ENCODE assay signal across 8 cellular contexts in the genomic region with DNA sequence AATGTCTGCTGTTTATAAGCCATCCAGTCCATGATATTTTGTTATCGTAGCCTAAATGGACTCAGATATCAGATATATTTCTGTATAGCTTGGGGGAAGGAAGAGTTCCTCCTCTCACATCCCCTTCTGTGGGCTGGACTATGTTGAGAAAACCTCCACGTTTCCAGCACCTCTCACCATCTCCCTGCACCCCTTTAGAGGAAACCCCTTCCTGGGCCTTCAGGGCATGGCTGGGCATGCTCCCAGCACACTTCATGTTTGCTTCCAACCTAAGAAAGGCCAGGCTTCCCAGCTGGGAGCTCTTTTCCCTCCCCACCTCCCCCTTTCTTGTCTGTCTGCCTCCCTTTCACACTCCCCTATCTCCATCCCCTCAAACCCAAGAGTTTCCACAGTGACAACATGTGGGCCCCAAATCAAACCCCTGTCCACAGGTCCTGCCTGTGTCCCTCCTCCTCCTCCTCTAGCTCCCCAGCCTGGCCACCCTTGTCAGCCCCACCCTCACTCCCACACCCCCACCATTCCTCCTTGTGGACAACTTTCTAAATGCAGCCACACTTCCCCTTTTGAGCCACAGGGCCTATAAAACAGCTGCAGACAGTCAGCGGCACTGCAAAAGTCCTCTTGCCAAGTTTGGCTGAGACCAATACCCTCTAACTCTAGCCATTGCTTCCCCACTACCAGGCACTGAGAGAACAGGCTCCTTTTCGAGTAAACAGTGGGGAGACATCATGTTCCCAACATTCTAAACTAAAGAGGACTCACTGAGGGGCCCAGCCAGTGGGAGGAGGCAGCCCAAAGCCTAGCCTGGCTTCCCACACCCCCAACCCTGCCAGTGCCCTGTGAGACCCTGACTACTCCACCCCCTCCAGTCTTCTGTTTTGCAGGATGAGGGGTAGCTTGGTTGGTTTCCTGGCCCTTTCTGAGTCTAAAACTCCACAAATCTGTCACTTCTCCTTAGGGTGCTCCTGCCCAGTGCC.
DNase-seq lines count a peak whose midpoint lies in the region; ATAC-seq, FAIRE-seq and TF ChIP-seq lines count a peak whose summit lies in the region.

No MANE protein-coding gene starts in this region.

- peak; percentile 98 for ATAC-seq in K562
- ATAC-seq in upper lobe of left lung (ENCODE audit: low FRiP score in 2 of 2), result peak; percentile 71 to 78

- FAIRE-seq in GM12891 (lab: Jason Lieb, UNC) (no peak), K562 (lab: Jason Lieb, UNC) (peak; percentile 95)

- peaks cover 3% of the 10 kb centered on the region for H3K36me3 Mint-ChIP-seq in activated CD4-positive, alpha-beta memory T cell treated with anti-CD3 and anti-CD28 coated beads, Interleukin-2, amount 10 ng/mL, durations not matched to agents 7 days and 5 days (ENCODE audit: low read depth)

- H3K27ac ChIP-seq in K562 (ENCODE audit: extremely low read depth, low read depth, low read length) (no peak overlapping the region), liver (ENCODE audit: low read depth in 1 of 2, low read length in 2 of 2) (peak overlapping the region; percentile 56 to 62), upper lobe of left lung (peak overlapping the region; percentile 81 to 89 (median 86))

- H3K4me3 ChIP-seq in K562 (no peak overlapping the region), liver (ENCODE audit: low read depth in 1 of 3, low read length in 3 of 3) (no peak overlapping the region), upper lobe of left lung (no peak overlapping the region)

- no peaks in the 10 kb centered on the region for H3K4me1 Mint-ChIP-seq in activated CD4-positive, alpha-beta memory T cell treated with anti-CD3 and anti-CD28 coated beads, Interleukin-2, amount 10 ng/mL, durations not matched to agents 7 days and 5 days

- no peak overlapping the region for H3K27ac Mint-ChIP-seq in activated CD4-positive, alpha-beta memory T cell treated with anti-CD3 and anti-CD28 coated beads, Interleukin-2, amount 10 ng/mL, durations not matched to agents 7 days and 5 days

- H4K20me1 ChIP-seq in K562 (replicated peaks; ENCODE audit: control insufficient read depth, insufficient read depth, low read length), result no peaks in the 10 kb centered on the region

- no peaks in the 10 kb centered on the region for H3K27me3 ChIP-seq in K562 (ENCODE audit: control insufficient read depth in 2 of 2, insufficient read depth in 2 of 2, low read length in 2 of 2)
- H3K27me3 ChIP-seq in liver (ENCODE audit: control insufficient read depth in 4 of 4, insufficient read depth in 4 of 4, low read length in 3 of 4), result no peaks in the 10 kb centered on the region
- no peaks in the 10 kb centered on the region for H3K27me3 ChIP-seq in upper lobe of left lung

- CTCF ChIA-PET in K562 (lab: Yijun Ruan, JAX; ENCODE audit: low intra/inter-chr PET ratio), result no interaction called here
- CTCF ChIA-PET in activated CD4-positive, alpha-beta memory T cell treated with anti-CD3 and anti-CD28 coated beads, Interleukin-2, amount 10 ng/mL, durations not matched to agents 7 days and 5 days (lab: Charles Lee), result no interaction called here

- H3K4me2 ChIP-seq in K562 (ENCODE audit: insufficient read depth, low read length), result no peak overlapping the region

- TF ChIP-seq EP300 in K562 (IDR thresholded peaks at IDR 0.05; ENCODE audit: low read length) (no peak), upper lobe of left lung (IDR thresholded peaks at IDR 0.05) (peak in 2 of 4 donors; percentile 59)

- in situ Hi-C loops in K562 (cut with MboI), result no loop called here

- BruUV-seq in K562 (replicated peaks; lab: Mats Ljungman, UMichigan), result no TSS peak

- peaks cover 2% of the 10 kb centered on the region for H3K9me3 Mint-ChIP-seq in activated CD4-positive, alpha-beta memory T cell treated with anti-CD3 and anti-CD28 coated beads, Interleukin-2, amount 10 ng/mL, durations not matched to agents 7 days and 5 days

- H2AFZ ChIP-seq in K562 (ENCODE audit: low read depth, low read length), result peak overlapping the region; percentile 91

- 25% methylated on average over 4 of the region's 4 CpGs for WGBS in K562 (ENCODE audit: insufficient coverage, low coverage, missing lambda C conversion rate)
- WGBS in liver, result 76% methylated on average over 4 of the region's 4 CpGs
- WGBS in upper lobe of left lung, 2 donors, result 51 to 52% methylated on average over 4 of the region's 4 CpGs

- intact Hi-C loops in K562 (cut with micrococcal nuclease), result loop anchor here (1.0 to 5.0 kb wide), 3 partner anchors 64 to 129 kb away; no protein-coding TSS in a partner anchor

- POLR2A ChIA-PET in K562 (lab: Yijun Ruan, JAX), result interaction anchor here (0.6 to 1.2 kb wide), 3 partner anchors 14 to 178 kb away, joined by 3 to 4 read pairs (median 3); no protein-coding TSS in a partner anchor
- POLR2A ChIA-PET in activated CD4-positive, alpha-beta memory T cell treated with anti-CD3 and anti-CD28 coated beads, Interleukin-2, amount 10 ng/mL, durations not matched to agents 7 days and 5 days (lab: Charles Lee), result no interaction called here

- H3K9me1 ChIP-seq in K562 (ENCODE audit: control insufficient read depth, insufficient read depth, low read length), result no peaks in the 10 kb centered on the region

- no peak for TF ChIP-seq POLR2A in GM12891 (IDR thresholded peaks at IDR 0.05; ENCODE audit: low read depth, low read length)
- no peak for TF ChIP-seq POLR2A in K562 (conservative IDR thresholded peaks at IDR 0.05)
- peak in 1 of 4 donors; percentile 55 for TF ChIP-seq POLR2A in upper lobe of left lung (IDR thresholded peaks at IDR 0.05)

- H3K79me2 ChIP-seq in K562 (ENCODE audit: control insufficient read depth, insufficient read depth, low read length), result no peaks in the 10 kb centered on the region

- H3K9me3 ChIP-seq in K562 (replicated peaks; ENCODE audit: control insufficient read depth, insufficient read depth, low read depth, low read length) (no peaks in the 10 kb centered on the region), liver (ENCODE audit: control insufficient read depth in 4 of 4, low read length in 3 of 4) (no peaks in the 10 kb centered on the region), upper lobe of left lung (no peaks in the 10 kb centered on the region)

- H3K4me1 ChIP-seq in K562 (replicated peaks in 1 of 2; ENCODE audit: control insufficient read depth in 2 of 2, insufficient read depth in 2 of 2, low read length in 2 of 2) (peaks cover 12 to 16% of the 10 kb centered on the region in 2 experiments), liver (ENCODE audit: control insufficient read depth in 4 of 4, insufficient read depth in 4 of 4, low read length in 3 of 4) (peaks cover 3 to 9% (median 4%) of the 10 kb centered on the region in 4 donors), upper lobe of left lung (peaks cover 53 to 63% (median 61%) of the 10 kb centered on the region in 4 donors)

- H3K36me3 ChIP-seq in K562 (ENCODE audit: control insufficient read depth, insufficient read depth, low read length) (no peaks in the 10 kb centered on the region), liver (ENCODE audit: control insufficient read depth in 4 of 4, insufficient read depth in 3 of 4, low read depth in 1 of 4, low read length in 3 of 4) (no peaks in the 10 kb centered on the region), upper lobe of left lung (no peaks in the 10 kb centered on the region)

- H3K9ac ChIP-seq in K562 (ENCODE audit: insufficient read depth in 1 of 2, low read depth in 2 of 2, low read length in 2 of 2) (peak overlapping the region; percentile 0 to 74; a peak in 1 of 4 replicates), liver (ENCODE audit: low read depth in 1 of 2, low read length in 2 of 2) (peak overlapping the region in 1 of 2 donors; percentile 20)

- no peaks in the 10 kb centered on the region for H3K27me3 Mint-ChIP-seq in activated CD4-positive, alpha-beta memory T cell treated with anti-CD3 and anti-CD28 coated beads, Interleukin-2, amount 10 ng/mL, durations not matched to agents 7 days and 5 days

- TF ChIP-seq RAD21 in K562 (CRISPR knock-in tag; conservative IDR thresholded peaks at IDR 0.05 in 1 of 2, IDR thresholded peaks at IDR 0.05 in 1 of 2), result peak; percentile 60 to 67
- TF ChIP-seq RAD21 in liver (IDR thresholded peaks at IDR 0.05), result peak; percentile 23 to 71

- peak; percentile 61 to 82 (median 71) for TF ChIP-seq CTCF in K562 (IDR thresholded peaks at IDR 0.05 in 2 of 3, conservative IDR thresholded peaks at IDR 0.05 in 1 of 3; ENCODE audit: insufficient read depth in 2 of 3, low read depth in 1 of 3, low read length in 3 of 3)
- peak; percentile 22 for TF ChIP-seq CTCF in liver (IDR thresholded peaks at IDR 0.05; ENCODE audit: low read depth, low read length, missing input control)
- peak; percentile 1 to 49 (median 45) for TF ChIP-seq CTCF in upper lobe of left lung (IDR thresholded peaks at IDR 0.05)

- no peak for DNase-seq in GM12891 (ENCODE audit: insufficient read length, low spot score)
- peak; percentile 45 for DNase-seq in HuH-7.5 (ENCODE audit: low spot score)
- peak; percentile 77 to 81 (median 80) for DNase-seq in K562 (ENCODE audit: extremely low read depth in 1 of 4, low spot score in 3 of 4)
- DNase-seq in upper lobe of left lung, result peak in 1 of 2 donors; percentile 73
- no peak for DNase-seq in effector CD8-positive, alpha-beta T cell (lab: John Stamatoyannopoulos, UW)
- no peak for DNase-seq in NCI-H2196 treated with DMSO at 0.1 percent for 48 hours (lab: John Stamatoyannopoulos, UW; ENCODE audit: unreplicated experiment)
- DNase-seq in activated CD4-positive, alpha-beta memory T cell treated with anti-CD3 and anti-CD28 coated beads, Interleukin-2, amount 10 ng/mL, durations not matched to agents 7 days and 5 days, result no peak

- no peak overlapping the region for H3K4me3 Mint-ChIP-seq in activated CD4-positive, alpha-beta memory T cell treated with anti-CD3 and anti-CD28 coated beads, Interleukin-2, amount 10 ng/mL, durations not matched to agents 7 days and 5 days

TF ChIP-seq in GM12891, 5 proteins besides CTCF, POLR2A, EP300 and RAD21:
- TF ChIP-seq PAX5 (IDR thresholded peaks at IDR 0.05; ENCODE audit: insufficient read depth, low read length, severe bottlenecking) (no peak), TAF1 (IDR thresholded peaks at IDR 0.05; ENCODE audit: low read depth, low read length) (no peak), SPI1 (IDR thresholded peaks at IDR 0.05; ENCODE audit: low read depth, low read length) (peak; percentile 90)

TF ChIP-seq in liver, 16 proteins besides CTCF, POLR2A, EP300 and RAD21 (continues in another document):
- TF ChIP-seq RXRA (IDR thresholded peaks at IDR 0.05), result peak in 1 of 2 donors; percentile 7

Comparison
In these comparisons a context has a peak if more than half of its experiments do, and no peak if none do; other contexts are left out.
1. DNase-seq: peak in HuH-7.5 (single experiment) and K562 (4 of 4); none in GM12891 (single experiment), effector CD8-positive, alpha-beta T cell (single experiment), NCI-H2196 treated with DMSO at 0.1 percent for 48 hours (single experiment) and activated CD4-positive, alpha-beta memory T cell treated with anti-CD3 and anti-CD28 coated beads, Interleukin-2, amount 10 ng/mL, durations not matched to agents 7 days and 5 days (single experiment).
2. Peak in every context shown above with its lines, with median percentiles within 50 percentile points of each other: CTCF ChIP-seq.